ENCODE assay signal across 16 cellular contexts in genomic region chr1:193456883-193457282, GRCh38.
DNase-seq lines count a peak whose midpoint lies in the region; ATAC-seq, FAIRE-seq and TF ChIP-seq lines count a peak whose summit lies in the region.
"Had no signal": no experiment of that assay in that cellular context is flagged by ENCODE, and none has a peak within 500 bp of the region (broad histone marks: within the 10 kb centered on the region; RNA-seq: fewer than 3 reads in every experiment).

No MANE protein-coding gene starts in this region.

- H3K27ac Mint-ChIP-seq in astrocyte (ENCODE audit: unreplicated experiment) = no peak overlapping the region
- H3K27ac Mint-ChIP-seq: activated CD4-positive, alpha-beta memory T cell treated with anti-CD3 and anti-CD28 coated beads, Interleukin-2, amount 10 ng/mL, durations not matched to agents 7 days and 5 days; activated naive CD4-positive, alpha-beta T cell treated with anti-CD3 and anti-CD28 coated beads, Interleukin-2, amount 50 U/mL, for 24 hours; stimulated activated naive B cell treated with anti-CD40 and anti-IgM and Interleukin-4, amounts not matched to agents 10 μg/mL and 1 μg/mL and 100 μg/mL, for 72 hours had no signal

- no peak for FAIRE-seq in astrocyte (lab: Jason Lieb, UNC)
- FAIRE-seq: pancreas had no signal

- H3K27me3 Mint-ChIP-seq in astrocyte (ENCODE audit: low read depth, unreplicated experiment) = no peaks in the 10 kb centered on the region
- H3K27me3 Mint-ChIP-seq: activated CD4-positive, alpha-beta memory T cell treated with anti-CD3 and anti-CD28 coated beads, Interleukin-2, amount 10 ng/mL, durations not matched to agents 7 days and 5 days; activated naive CD4-positive, alpha-beta T cell treated with anti-CD3 and anti-CD28 coated beads, Interleukin-2, amount 50 U/mL, for 24 hours; stimulated activated naive B cell treated with anti-CD40 and anti-IgM and Interleukin-4, amounts not matched to agents 10 μg/mL and 1 μg/mL and 100 μg/mL, for 72 hours had no signal

- no peaks in the 10 kb centered on the region for H3K9me3 ChIP-seq in astrocyte (ENCODE audit: insufficient read depth, low read depth, low read length)
- no peaks in the 10 kb centered on the region for H3K9me3 ChIP-seq in right atrium auricular region
- H3K9me3 ChIP-seq: pancreas had no signal

- H3K36me3 Mint-ChIP-seq in astrocyte (ENCODE audit: low read depth, unreplicated experiment) = no peaks in the 10 kb centered on the region
- H3K36me3 Mint-ChIP-seq: activated naive CD4-positive, alpha-beta T cell treated with anti-CD3 and anti-CD28 coated beads, Interleukin-2, amount 50 U/mL, for 24 hours; stimulated activated naive B cell treated with anti-CD40 and anti-IgM and Interleukin-4, amounts not matched to agents 10 μg/mL and 1 μg/mL and 100 μg/mL, for 72 hours had no signal

- H3K4me1 Mint-ChIP-seq in astrocyte (ENCODE audit: low read depth, unreplicated experiment) = peaks cover 4% of the 10 kb centered on the region

- no peaks in the 10 kb centered on the region for H3K9me3 Mint-ChIP-seq in astrocyte (ENCODE audit: unreplicated experiment)
- H3K9me3 Mint-ChIP-seq: activated CD4-positive, alpha-beta memory T cell treated with anti-CD3 and anti-CD28 coated beads, Interleukin-2, amount 10 ng/mL, durations not matched to agents 7 days and 5 days; activated naive CD4-positive, alpha-beta T cell treated with anti-CD3 and anti-CD28 coated beads, Interleukin-2, amount 50 U/mL, for 24 hours had no signal

- TF ChIP-seq CTCF in astrocyte (IDR thresholded peaks at IDR 0.05; ENCODE audit: insufficient read depth, low read depth, low read length) (no peak), right atrium auricular region (IDR thresholded peaks at IDR 0.05) (no peak)

- H3K4me2 ChIP-seq in astrocyte (ENCODE audit: low read length) = no peak overlapping the region

- H4K20me1 ChIP-seq in astrocyte (ENCODE audit: insufficient read depth, low read length) = no peaks in the 10 kb centered on the region

- H3K27ac ChIP-seq in astrocyte (ENCODE audit: low read depth, low read length) (no peak overlapping the region), right atrium auricular region (no peak overlapping the region)
- H3K27ac ChIP-seq: pancreas had no signal

- no peak overlapping the region for H3K4me3 ChIP-seq in astrocyte (ENCODE audit: insufficient read depth, low read depth, low read length)
- H3K4me3 ChIP-seq in right atrium auricular region = no peak overlapping the region
- H3K4me3 ChIP-seq: pancreas had no signal

- H2AFZ ChIP-seq in astrocyte (ENCODE audit: low read depth, low read length) = no peak overlapping the region

- H3K4me3 Mint-ChIP-seq in astrocyte (ENCODE audit: unreplicated experiment) = no peak overlapping the region
- H3K4me3 Mint-ChIP-seq: activated CD4-positive, alpha-beta memory T cell treated with anti-CD3 and anti-CD28 coated beads, Interleukin-2, amount 10 ng/mL, durations not matched to agents 7 days and 5 days; activated naive CD4-positive, alpha-beta T cell treated with anti-CD3 and anti-CD28 coated beads, Interleukin-2, amount 50 U/mL, for 24 hours; stimulated activated naive B cell treated with anti-CD40 and anti-IgM and Interleukin-4, amounts not matched to agents 10 μg/mL and 1 μg/mL and 100 μg/mL, for 72 hours had no signal

- no peak overlapping the region for H3K9ac ChIP-seq in astrocyte (ENCODE audit: low read length)

- DNase-seq in EH (ENCODE audit: low read depth) (peak; percentile 52), astrocyte (ENCODE audit: low read depth) (peak; percentile 6), NCI-H1694 (lab: John Stamatoyannopoulos, UW) (no peak), NCI-H2196 treated with DMSO at 0.1 percent for 48 hours (lab: John Stamatoyannopoulos, UW; ENCODE audit: unreplicated experiment) (no peak), right atrium auricular region (ENCODE audit: low spot score) (no peak)
- DNase-seq in effector CD8-positive, alpha-beta T cell (lab: John Stamatoyannopoulos, UW) = no peak
- DNase-seq: ACHN; DMS 273 treated with DMSO at 0.1 percent for 48 hours; NCI-H1930; pancreas; stimulated activated CD4-positive, alpha-beta T cell treated with anti-CD3 and anti-CD28 coated beads, Interleukin-2, amount 100 ng/mL, for 24 hours; stimulated activated naive B cell treated with anti-CD40 and anti-IgM and Interleukin-4, amounts not matched to agents 10 μg/mL and 1 μg/mL and 100 μg/mL, for 72 hours had no signal

- H3K36me3 ChIP-seq in astrocyte (ENCODE audit: insufficient read depth, low read length) (no peaks in the 10 kb centered on the region), right atrium auricular region (no peaks in the 10 kb centered on the region)
- H3K36me3 ChIP-seq: pancreas had no signal

- H3K27me3 ChIP-seq in astrocyte (ENCODE audit: insufficient read depth, low read length) (no peaks in the 10 kb centered on the region), right atrium auricular region (no peaks in the 10 kb centered on the region)
- H3K27me3 ChIP-seq: pancreas had no signal

- ATAC-seq in GM21381 (IDR thresholded peaks at IDR 0.05; ENCODE audit: unreplicated experiment) = peak; percentile 76
- ATAC-seq in HG03025 (IDR thresholded peaks at IDR 0.05; ENCODE audit: low FRiP score, unreplicated experiment) = peak; percentile 83
- ATAC-seq: stimulated activated naive B cell treated with anti-CD40 and anti-IgM and Interleukin-4, amounts not matched to agents 10 μg/mL and 1 μg/mL and 100 μg/mL, for 72 hours had no signal

- H3K79me2 ChIP-seq in astrocyte (ENCODE audit: insufficient read depth, low read length) = no peaks in the 10 kb centered on the region

- H3K4me1 ChIP-seq in astrocyte (ENCODE audit: insufficient read depth, low read length) (no peaks in the 10 kb centered on the region), right atrium auricular region (no peaks in the 10 kb centered on the region)
- H3K4me1 ChIP-seq: pancreas had no signal

Comparison
In these comparisons a context has a peak if more than half of its experiments do, and no peak if none do; other contexts are left out.
1. DNase-seq: peak in EH (single experiment) and astrocyte (single experiment); none in NCI-H1694 (single experiment), NCI-H2196 treated with DMSO at 0.1 percent for 48 hours (single experiment), effector CD8-positive, alpha-beta T cell (single experiment) and right atrium auricular region (single experiment).